ENCODE assay signal across 1 cellular context in the genomic region with DNA sequence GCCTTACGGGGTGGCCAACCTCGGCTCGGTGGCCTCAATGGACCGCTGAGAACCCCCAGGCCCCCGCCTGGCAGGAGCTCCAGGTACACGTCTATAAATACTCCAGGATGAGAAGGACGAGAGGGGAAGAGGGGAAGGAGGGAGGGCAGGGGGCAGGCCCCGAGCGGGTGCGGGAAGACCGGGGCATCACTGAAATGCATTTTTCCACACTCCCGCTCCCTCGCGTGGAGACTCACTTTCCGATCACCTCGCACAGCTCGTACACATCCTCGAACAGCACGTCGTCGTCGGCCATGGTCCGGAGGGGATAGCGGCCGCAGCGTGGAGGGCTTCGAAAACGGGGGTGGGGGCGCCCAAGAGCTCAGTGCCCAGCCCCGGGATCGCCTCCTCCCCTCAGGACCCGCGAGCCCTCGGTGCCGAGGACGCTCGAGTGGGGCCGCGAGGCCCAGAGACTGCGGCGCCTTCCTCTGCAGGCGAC.
TF ChIP-seq lines count a peak whose summit lies in the region.

No MANE protein-coding gene starts in this region.

TF ChIP-seq in HepG2, 621 proteins besides CTCF, POLR2A, EP300 and RAD21 (continued from another document):
- TF ChIP-seq, protein P1, sequence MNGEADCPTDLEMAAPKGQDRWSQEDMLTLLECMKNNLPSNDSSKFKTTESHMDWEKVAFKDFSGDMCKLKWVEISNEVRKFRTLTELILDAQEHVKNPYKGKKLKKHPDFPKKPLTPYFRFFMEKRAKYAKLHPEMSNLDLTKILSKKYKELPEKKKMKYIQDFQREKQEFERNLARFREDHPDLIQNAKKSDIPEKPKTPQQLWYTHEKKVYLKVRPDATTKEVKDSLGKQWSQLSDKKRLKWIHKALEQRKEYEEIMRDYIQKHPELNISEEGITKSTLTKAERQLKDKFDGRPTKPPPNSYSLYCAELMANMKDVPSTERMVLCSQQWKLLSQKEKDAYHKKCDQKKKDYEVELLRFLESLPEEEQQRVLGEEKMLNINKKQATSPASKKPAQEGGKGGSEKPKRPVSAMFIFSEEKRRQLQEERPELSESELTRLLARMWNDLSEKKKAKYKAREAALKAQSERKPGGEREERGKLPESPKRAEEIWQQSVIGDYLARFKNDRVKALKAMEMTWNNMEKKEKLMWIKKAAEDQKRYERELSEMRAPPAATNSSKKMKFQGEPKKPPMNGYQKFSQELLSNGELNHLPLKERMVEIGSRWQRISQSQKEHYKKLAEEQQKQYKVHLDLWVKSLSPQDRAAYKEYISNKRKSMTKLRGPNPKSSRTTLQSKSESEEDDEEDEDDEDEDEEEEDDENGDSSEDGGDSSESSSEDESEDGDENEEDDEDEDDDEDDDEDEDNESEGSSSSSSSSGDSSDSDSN (CRISPR knock-in tag; IDR thresholded peaks at IDR 0.05): peak; percentile 67; the same call in 1 of the 2 replicates
- TF ChIP-seq ZNF530 (CRISPR knock-in tag; IDR thresholded peaks at IDR 0.05; ENCODE audit: low read depth) (no peak), CAMTA2 (CRISPR knock-in tag; IDR thresholded peaks at IDR 0.05; ENCODE audit: borderline replicate concordance) (no peak), SAP130 (CRISPR knock-in tag; IDR thresholded peaks at IDR 0.05; ENCODE audit: low read depth) (peak; percentile 16; the same call in 1 of the 2 replicates), PHF8 (CRISPR knock-in tag; IDR thresholded peaks at IDR 0.05) (peak; percentile 53; the same call in 1 of the 2 replicates), MIXL1 (CRISPR knock-in tag; IDR thresholded peaks at IDR 0.05) (no peak), TAF15 (IDR thresholded peaks at IDR 0.05; ENCODE audit: low read depth, low read length, poor library complexity, severe bottlenecking) (no peak), MEF2D (CRISPR knock-in tag; IDR thresholded peaks at IDR 0.05) (no peak), ZNF101 (CRISPR knock-in tag; IDR thresholded peaks at IDR 0.05; ENCODE audit: borderline replicate concordance, low read depth) (no peak), TRIM22 (IDR thresholded peaks at IDR 0.05) (no peak), ZFY (CRISPR knock-in tag; IDR thresholded peaks at IDR 0.05) (0 out of 2 replicates have a peak, but pooled peaks have one; percentile 31), ZSCAN31 (CRISPR knock-in tag; IDR thresholded peaks at IDR 0.05; ENCODE audit: low read depth) (no peak), SMYD3 (CRISPR knock-in tag; IDR thresholded peaks at IDR 0.05) (no peak), ZNF646 (CRISPR knock-in tag; IDR thresholded peaks at IDR 0.05) (no peak), ZNF777 (CRISPR knock-in tag; IDR thresholded peaks at IDR 0.05) (peak; percentile 77)
